In the genomic region with DNA sequence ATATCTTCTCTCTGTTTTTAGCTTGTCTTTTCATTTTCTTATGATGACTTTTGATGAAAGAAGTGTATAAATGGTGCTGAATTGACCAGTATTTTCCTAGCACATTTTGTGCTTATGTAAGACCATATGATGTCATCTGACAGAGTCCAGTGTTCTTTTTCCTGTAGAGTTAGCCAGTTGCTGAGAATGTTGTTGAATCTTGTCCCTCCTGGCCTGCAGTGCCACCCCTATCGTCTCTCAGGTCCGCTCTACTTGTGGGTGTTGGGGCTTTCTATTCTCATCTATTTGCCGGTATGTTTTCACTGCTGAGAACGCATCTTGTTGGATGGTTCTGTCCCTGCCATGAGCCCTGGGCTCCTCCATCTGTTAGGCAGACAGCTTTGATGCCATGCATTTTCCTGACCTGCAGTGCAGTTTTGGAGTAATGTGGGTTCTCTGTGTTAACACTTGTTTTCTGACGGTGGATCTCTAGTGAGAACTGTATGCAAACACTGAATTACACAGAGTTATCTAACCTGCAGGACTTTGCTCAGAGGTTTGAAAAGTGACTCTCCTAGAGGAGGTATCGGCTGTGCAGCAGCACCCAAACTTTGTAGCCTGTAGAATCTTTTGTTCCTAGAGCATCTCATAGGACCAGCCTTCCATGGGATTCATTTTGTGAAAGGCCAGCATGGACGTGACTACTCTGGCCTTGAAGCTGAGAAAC, we compare ENCODE assay signal across 32 cellular contexts. TPM values are rescaled to one million over a fixed set of nuclear protein-coding genes. Genes with fewer than 3 reads are reported as not detected.
"Had no signal": no experiment of that assay in that cellular context is flagged by ENCODE, and none has a peak within 500 bp of the region (broad histone marks: within the 10 kb centered on the region; RNA-seq: fewer than 3 reads in every experiment).

No MANE protein-coding gene starts in this region.

- H3K79me2 ChIP-seq: hepatocyte had no signal

- H3K4me1 ChIP-seq: gastroesophageal sphincter, prostate gland, sigmoid colon, stomach, tibial artery, upper lobe of right lung had no signal

- H3K9me3 ChIP-seq: esophagus squamous epithelium, gastroesophageal sphincter, neutrophil, prostate gland, sigmoid colon, stomach, suprapubic skin, tibial artery, upper lobe of right lung had no signal

- DNase-seq: activated CD4-positive, alpha-beta T cell treated with anti-CD3 and anti-CD28 coated beads for 48 hours; activated CD4-positive, alpha-beta T cell treated with anti-CD3 and anti-CD28 coated beads, Interleukin-2, amount 50 U/mL, for 48 hours; activated CD8-positive, alpha-beta memory T cell treated with anti-CD3 and anti-CD28 coated beads for 24 hours; activated gamma-delta T cell; activated naive CD4-positive, alpha-beta T cell treated with anti-CD3 and anti-CD28 coated beads, Interleukin-2, amount 10 ng/mL, durations not matched to agents 7 days and 5 days; activated naive CD8-positive, alpha-beta T cell treated with anti-CD3 and anti-CD28 coated beads, Interleukin-2, amount 10 ng/mL, durations not matched to agents 7 days and 5 days; amygdala; dermis blood vessel endothelial cell; effector CD4-positive, alpha-beta T cell; esophagus squamous epithelium; left cardiac atrium; naive B cell; nephron progenitor cell; retina; sigmoid colon; stimulated activated CD4-positive, alpha-beta T cell treated with anti-CD3 and anti-CD28 coated beads, Interleukin-1b, Interleukin-23, amount 100 ng/mL, for 48 hours; stimulated activated CD4-positive, alpha-beta T cell treated with anti-CD3 and anti-CD28 coated beads, Interleukin-4, amount 100 ng/mL, for 4 hours; stimulated activated CD8-positive, alpha-beta memory T cell treated with anti-CD3 and anti-CD28 coated beads, Interleukin-4, amount 100 ng/mL, for 48 hours; stomach; T-helper 1 cell; tibial artery; upper lobe of right lung had no signal

- ATAC-seq: gastroesophageal sphincter; left cardiac atrium; stimulated activated memory B cell treated with anti-CD40 and anti-IgM and Interleukin-4, amounts not matched to agents 10 μg/mL and 1 μg/mL and 100 μg/mL, for 72 hours; upper lobe of right lung had no signal

- H3K27me3 ChIP-seq: esophagus squamous epithelium, gastroesophageal sphincter, hepatocyte, neutrophil, sigmoid colon, stomach, suprapubic skin, tibial artery, upper lobe of right lung had no signal

- H3K27ac ChIP-seq: esophagus squamous epithelium, gastroesophageal sphincter, hepatocyte, neutrophil, prostate gland, sigmoid colon, stomach, suprapubic skin, tibial artery, upper lobe of right lung, VCaP had no signal

- H2AFZ ChIP-seq: hepatocyte had no signal

- H3K4me2 ChIP-seq: hepatocyte, smooth muscle cell had no signal

- H3K4me3 ChIP-seq: esophagus squamous epithelium, gastroesophageal sphincter, hepatocyte, prostate gland, sigmoid colon, smooth muscle cell, stomach, suprapubic skin, tibial artery, upper lobe of right lung had no signal

- H3K36me3 ChIP-seq: prostate gland had no signal

RNA-seq across cellular contexts. Expression of a gene that starts 44.6 kb away (rescaled TPM):
- total RNA-seq: activated naive CD8-positive, alpha-beta T cell treated with anti-CD3 and anti-CD28 coated beads, Interleukin-2, amount 10 ng/mL, durations not matched to agents 7 days and 5 days; dermis blood vessel endothelial cell; mesothelial cell of epicardium; osteocyte had no signal
